In the genomic region with DNA sequence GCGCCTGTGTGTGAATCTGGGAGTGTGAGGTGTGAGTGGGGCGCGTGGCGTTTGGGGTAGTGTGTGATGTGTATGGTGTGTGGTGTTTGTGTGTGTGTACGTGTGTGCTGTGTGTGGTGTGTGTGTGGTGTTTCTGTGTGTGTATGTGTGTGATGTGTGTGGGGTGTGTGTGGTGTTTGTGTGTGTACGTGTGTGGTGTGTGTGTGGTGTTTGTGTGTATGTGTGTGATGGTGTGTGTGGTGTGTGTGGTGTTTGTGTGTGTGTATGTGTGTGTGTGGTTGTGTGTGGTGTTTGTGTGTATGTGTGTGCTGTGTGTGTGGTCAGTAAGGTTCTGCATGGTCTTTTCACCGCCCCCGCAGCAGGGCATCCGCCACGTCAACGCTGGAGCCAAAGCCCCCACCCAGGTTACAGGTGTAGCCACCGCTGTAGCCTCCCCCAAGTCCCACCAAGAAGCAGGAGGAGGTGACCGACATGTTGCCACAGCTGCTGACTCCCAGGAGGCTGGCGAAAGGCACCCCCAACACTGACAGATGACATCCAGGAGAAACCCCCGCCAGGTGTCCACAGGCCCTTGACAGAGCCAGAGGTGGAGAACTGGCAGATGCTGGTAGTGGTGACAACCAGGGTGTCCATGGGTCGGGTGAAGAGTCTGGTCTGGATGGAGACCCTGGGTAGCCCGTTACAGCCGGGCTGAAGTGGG, we compare ENCODE assay signal across 14 cellular contexts. TPM values are rescaled to one million over a fixed set of nuclear protein-coding genes. Genes with fewer than 3 reads are reported as not detected.
A peak's percentile ranks its signal among the peaks of the same experiment; 100 is the strongest.
DNase-seq lines count a peak whose midpoint lies in the region; TF ChIP-seq lines count a peak whose summit lies in the region.
"Had no signal": no experiment of that assay in that cellular context is flagged by ENCODE, and none has a peak within 500 bp of the region (broad histone marks: within the 10 kb centered on the region; RNA-seq: fewer than 3 reads in every experiment).

No MANE protein-coding gene starts in this region.

- no peak overlapping the region for H2BK15ac ChIP-seq in mesenchymal stem cell (ENCODE audit: low read depth, poor library complexity, severe bottlenecking)

- 87% methylated on average over 15 of the region's 18 CpGs for WGBS in mesenchymal stem cell
- 58% methylated on average over 9 of the region's 18 CpGs for WGBS in SK-N-SH (ENCODE audit: low lambda C conversion rate)

- no peak overlapping the region for H3K4ac ChIP-seq in mesenchymal stem cell (ENCODE audit: low read depth in 1 of 2, low read length in 2 of 2)

- H2BK12ac ChIP-seq in mesenchymal stem cell (ENCODE audit: low read length in 2 of 2) = no peak overlapping the region

- no peak overlapping the region for H2BK5ac ChIP-seq in mesenchymal stem cell (ENCODE audit: low read depth, low read length, poor library complexity, severe bottlenecking)

- H4K20me1 ChIP-seq in SK-N-SH (ENCODE audit: insufficient read depth) = no peaks in the 10 kb centered on the region

- H3K27me3 ChIP-seq in mesenchymal stem cell (ENCODE audit: control insufficient read depth in 1 of 2, insufficient read depth in 1 of 2, low read length in 2 of 2) (peaks cover 0 to 11% of the 10 kb centered on the region in 2 experiments), SK-N-SH (ENCODE audit: insufficient read depth) (no peaks in the 10 kb centered on the region)
- H3K27me3 ChIP-seq: spleen, upper lobe of right lung had no signal

- H4K91ac ChIP-seq in mesenchymal stem cell (ENCODE audit: low read length) = no peak overlapping the region

- no peak overlapping the region for H3K4me2 ChIP-seq in mesenchymal stem cell (ENCODE audit: low read length, poor library complexity, severe bottlenecking)
- H3K4me2 ChIP-seq in SK-N-SH = no peak overlapping the region

- no peak overlapping the region for H2AK5ac ChIP-seq in mesenchymal stem cell (ENCODE audit: low read length, severe bottlenecking)

- H3K4me1 ChIP-seq in mesenchymal stem cell (ENCODE audit: control insufficient read depth, insufficient read depth, low read depth, low read length) (peaks cover 7% of the 10 kb centered on the region), SK-N-SH (ENCODE audit: control insufficient read depth in 1 of 2, insufficient read depth in 2 of 2, low read depth in 1 of 2, low read length in 1 of 2) (peaks cover 0 to 22% of the 10 kb centered on the region in 2 experiments; a peak in 2 of 4 replicates)
- H3K4me1 ChIP-seq: upper lobe of right lung had no signal

- no peak for TF ChIP-seq CTCF in RWPE1 (conservative IDR thresholded peaks at IDR 0.05; ENCODE audit: low read depth)
- no peak for TF ChIP-seq CTCF in SK-N-SH (IDR thresholded peaks at IDR 0.05)

- H3K27ac ChIP-seq in RWPE1 (peak overlapping the region; percentile 56), mesenchymal stem cell (ENCODE audit: low read length, poor library complexity, severe bottlenecking) (no peak overlapping the region), SK-N-SH (ENCODE audit: low read depth in 2 of 2, low read length in 1 of 2) (no peak overlapping the region; a peak in 1 of 4 replicates)
- H3K27ac ChIP-seq: GM23248, upper lobe of right lung had no signal

- H3K4me3 ChIP-seq in mesenchymal stem cell (ENCODE audit: insufficient read depth in 1 of 2, low read depth in 1 of 2, low read length in 2 of 2) (no peak overlapping the region), SK-N-SH (ENCODE audit: low read depth in 2 of 2, low read length in 1 of 2) (no peak overlapping the region)
- H3K4me3 ChIP-seq: GM23248, spleen, upper lobe of right lung had no signal

- H3K9ac ChIP-seq in mesenchymal stem cell (ENCODE audit: low read length) (no peak overlapping the region), SK-N-SH (no peak overlapping the region)
- H3K9ac ChIP-seq: GM23248 had no signal

- no peak overlapping the region for H3K14ac ChIP-seq in mesenchymal stem cell (ENCODE audit: low read length in 2 of 2)

- H3F3A ChIP-seq in SK-N-SH (replicated peaks; ENCODE audit: insufficient read depth) = no peaks in the 10 kb centered on the region

- H2AFZ ChIP-seq in mesenchymal stem cell (ENCODE audit: low read depth, low read length) (no peak overlapping the region), SK-N-SH (ENCODE audit: low read depth) (no peak overlapping the region)
- H2AFZ ChIP-seq: GM23248 had no signal

- H3K9me3 ChIP-seq in mesenchymal stem cell (ENCODE audit: control insufficient read depth, low read length) = no peaks in the 10 kb centered on the region
- no peaks in the 10 kb centered on the region for H3K9me3 ChIP-seq in SK-N-SH
- H3K9me3 ChIP-seq: spleen, upper lobe of right lung had no signal

- H4K8ac ChIP-seq in mesenchymal stem cell (ENCODE audit: low read length) = no peak overlapping the region

- CTCF ChIA-PET in RWPE1 (lab: Yijun Ruan, JAX) = no interaction called here
- CTCF ChIA-PET in SK-N-SH (lab: Yijun Ruan, JAX) = interaction anchor here (4.7 to 7.3 kb wide), 2 partner anchors 15 to 83 kb away, joined by 45 to 79 read pairs; no protein-coding TSS in a partner anchor

- no peak for TF ChIP-seq RAD21 in SK-N-SH (IDR thresholded peaks at IDR 0.05; ENCODE audit: low read length)

- H3K23ac ChIP-seq in mesenchymal stem cell (ENCODE audit: low read length in 2 of 2) = no peak overlapping the region

- no peak overlapping the region for H2BK120ac ChIP-seq in mesenchymal stem cell (ENCODE audit: low read depth, low read length)

- H3K79me2 ChIP-seq in SK-N-SH (ENCODE audit: insufficient read depth) = no peaks in the 10 kb centered on the region

- H3K79me1 ChIP-seq in mesenchymal stem cell (replicated peaks; ENCODE audit: low read length, poor library complexity, severe bottlenecking) = no peaks in the 10 kb centered on the region

- no peak for TF ChIP-seq EP300 in SK-N-SH (IDR thresholded peaks at IDR 0.05; ENCODE audit: borderline replicate concordance in 1 of 2, low read depth in 1 of 2, low read length in 1 of 2)

- DNase-seq in NCI-H748 (lab: John Stamatoyannopoulos, UW; ENCODE audit: unreplicated experiment) (peak; percentile 12), NCI-H748 treated with DMSO at 0.1 percent for 48 hours (lab: John Stamatoyannopoulos, UW) (no peak), RWPE1 (ENCODE audit: low spot score) (no peak), mesenchymal stem cell (peak; percentile 18), SK-N-SH (no peak), SIG-M5 (lab: John Stamatoyannopoulos, UW) (no peak)
- DNase-seq: activated effector memory CD4-positive, alpha-beta T cell treated with Interleukin-2 at 50 U/mL for 16 hours; C1 segment of cervical spinal cord; DMS79; GM23248; NCI-H1417 treated with DMSO at 0.1 percent for 48 hours; NCI-H446 treated with DMSO at 0.1 percent for 48 hours; spleen; upper lobe of right lung had no signal

- H3K18ac ChIP-seq in mesenchymal stem cell (ENCODE audit: low read depth in 1 of 2, low read length in 2 of 2) = no peak overlapping the region

- no peaks in the 10 kb centered on the region for H3K9me2 ChIP-seq in SK-N-SH

- H3K36me3 ChIP-seq in mesenchymal stem cell (ENCODE audit: control insufficient read depth in 1 of 2, insufficient read depth in 2 of 2, low read depth in 1 of 2, low read length in 2 of 2) (no peaks in the 10 kb centered on the region), SK-N-SH (replicated peaks in 1 of 2; ENCODE audit: control insufficient read depth in 1 of 2, insufficient read depth in 2 of 2, low read length in 1 of 2) (no peaks in the 10 kb centered on the region)
- H3K36me3 ChIP-seq: spleen, upper lobe of right lung had no signal

- POLR2A ChIA-PET in RWPE1 (lab: Yijun Ruan, JAX; ENCODE audit: low non-redundant PET) = no interaction called here
- POLR2A ChIA-PET in SK-N-SH (lab: Yijun Ruan, JAX) = no interaction called here

TF ChIP-seq in SK-N-SH, 30 proteins besides CTCF, POLR2A, EP300 and RAD21:
- TF ChIP-seq CHD2 (IDR thresholded peaks at IDR 0.05; ENCODE audit: low read length, partially characterized antibody) (no peak), MXI1 (IDR thresholded peaks at IDR 0.05; ENCODE audit: low read depth, low read length) (no peak), RXRA (IDR thresholded peaks at IDR 0.05; ENCODE audit: borderline replicate concordance, low read depth) (no peak), JUND (IDR thresholded peaks at IDR 0.05) (no peak), ELF1 (IDR thresholded peaks at IDR 0.05) (no peak)
- TF ChIP-seq, protein P1, sequence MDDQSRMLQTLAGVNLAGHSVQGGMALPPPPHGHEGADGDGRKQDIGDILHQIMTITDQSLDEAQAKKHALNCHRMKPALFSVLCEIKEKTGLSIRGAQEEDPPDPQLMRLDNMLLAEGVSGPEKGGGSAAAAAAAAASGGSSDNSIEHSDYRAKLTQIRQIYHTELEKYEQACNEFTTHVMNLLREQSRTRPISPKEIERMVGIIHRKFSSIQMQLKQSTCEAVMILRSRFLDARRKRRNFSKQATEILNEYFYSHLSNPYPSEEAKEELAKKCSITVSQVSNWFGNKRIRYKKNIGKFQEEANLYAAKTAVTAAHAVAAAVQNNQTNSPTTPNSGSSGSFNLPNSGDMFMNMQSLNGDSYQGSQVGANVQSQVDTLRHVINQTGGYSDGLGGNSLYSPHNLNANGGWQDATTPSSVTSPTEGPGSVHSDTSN (IDR thresholded peaks at IDR 0.05) = no peak
- TF ChIP-seq, protein P2, sequence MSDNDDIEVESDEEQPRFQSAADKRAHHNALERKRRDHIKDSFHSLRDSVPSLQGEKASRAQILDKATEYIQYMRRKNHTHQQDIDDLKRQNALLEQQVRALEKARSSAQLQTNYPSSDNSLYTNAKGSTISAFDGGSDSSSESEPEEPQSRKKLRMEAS (IDR thresholded peaks at IDR 0.05; ENCODE audit: low read depth) = no peak
TF ChIP-seq in SK-N-SH: peak in this region for 0.

RNA-seq across cellular contexts. Expression of a gene that starts 9.3 kb away (rescaled TPM):
- polyA plus RNA-seq in mesenchymal stem cell (2013, experiment 1 of 2) = 0.10 TPM
- not detected for polyA plus RNA-seq in mesenchymal stem cell (2013, experiment 2 of 2)
- polyA plus RNA-seq in SK-N-SH (2012; rRNA removed) = 0.19 and 0.39 TPM in 2 replicates
- polyA plus RNA-seq in SK-N-SH (2012; cell fraction: cytosol; rRNA removed) = 0.13 and 0.14 TPM in 2 replicates
- 0.23 TPM in 1 of 2 replicates, not detected in the other for polyA plus RNA-seq in SK-N-SH (2012; cell fraction: nucleus; rRNA removed)

RNA-seq across cellular contexts. Expression of a gene that starts 21.1 kb away (rescaled TPM):
- polyA plus RNA-seq in mesenchymal stem cell (2013, experiment 1 of 2) = not detected
- not detected for polyA plus RNA-seq in mesenchymal stem cell (2013, experiment 2 of 2)
- not detected in 2 replicates for polyA plus RNA-seq in SK-N-SH (2012; rRNA removed)
- not detected in 2 replicates for polyA plus RNA-seq in SK-N-SH (2012; cell fraction: cytosol; rRNA removed)
- polyA plus RNA-seq in SK-N-SH (2012; cell fraction: nucleus; rRNA removed) = not detected in 2 replicates

RNA-seq across cellular contexts. Expression of a gene that starts 47.0 kb away (rescaled TPM):
- not detected for polyA plus RNA-seq in mesenchymal stem cell (2013, experiment 1 of 2)
- polyA plus RNA-seq in mesenchymal stem cell (2013, experiment 2 of 2) = not detected
- not detected in 2 replicates for polyA plus RNA-seq in SK-N-SH (2012; rRNA removed)
- polyA plus RNA-seq in SK-N-SH (2012; cell fraction: cytosol; rRNA removed) = not detected in 2 replicates
- 0.04 TPM in 1 of 2 replicates, not detected in the other for polyA plus RNA-seq in SK-N-SH (2012; cell fraction: nucleus; rRNA removed)

RNA-seq across cellular contexts. Expression of a gene that starts 55.0 kb away (rescaled TPM):
- 1,039 TPM for polyA plus RNA-seq in mesenchymal stem cell (2013, experiment 1 of 2)
- polyA plus RNA-seq in mesenchymal stem cell (2013, experiment 2 of 2) = 1,049 TPM
- polyA plus RNA-seq in SK-N-SH (2012; rRNA removed) = 300 and 336 TPM in 2 replicates
- 360 and 565 TPM in 2 replicates for polyA plus RNA-seq in SK-N-SH (2012; cell fraction: cytosol; rRNA removed)
- 300 and 460 TPM in 2 replicates for polyA plus RNA-seq in SK-N-SH (2012; cell fraction: nucleus; rRNA removed)

Comparison
In these comparisons a context has a peak if more than half of its experiments do, and no peak if none do; other contexts are left out.
1. DNase-seq: peak in NCI-H748 (single experiment) and mesenchymal stem cell (single experiment); none in NCI-H748 treated with DMSO at 0.1 percent for 48 hours (single experiment), RWPE1 (single experiment), SK-N-SH (single experiment) and SIG-M5 (single experiment).